Comparison of ENCODE assay signal across 8 cellular contexts in genomic region chr10:99429521-99430095, GRCh38. TPM values are rescaled to one million over a fixed set of nuclear protein-coding genes. Genes with fewer than 3 reads are reported as not detected.
A peak's percentile ranks its signal among the peaks of the same experiment; 100 is the strongest.
DNase-seq lines count a peak whose midpoint lies in the region; ATAC-seq, FAIRE-seq and TF ChIP-seq lines count a peak whose summit lies in the region.

No MANE protein-coding gene starts in this region.

- no peaks in the 10 kb centered on the region; the same call in 1 of the 2 replicates for H3K36me3 ChIP-seq in HUES64 (ENCODE audit: insufficient read depth, low read length)
- peaks cover 8 to 17% of the 10 kb centered on the region in 2 donors for H3K36me3 ChIP-seq in muscle layer of duodenum (ENCODE audit: control insufficient read depth in 1 of 2, insufficient read depth in 2 of 2, low read length in 2 of 2)

- peak overlapping the region; percentile 82 for H3K9ac ChIP-seq in HUES64 (ENCODE audit: low read depth, low read length)

- FAIRE-seq in HTR-8/SVneo (lab: Jason Lieb, UNC): no peak

- no peak for TF ChIP-seq CTCF in AG04450 (IDR thresholded peaks at IDR 0.05; ENCODE audit: low read depth, low read length)
- TF ChIP-seq CTCF in cardiac fibroblast (IDR thresholded peaks at IDR 0.05; ENCODE audit: low read depth, low read length): no peak

- H3K4me1 ChIP-seq in HUES64 (ENCODE audit: insufficient read depth, low read length): peaks cover 8% of the 10 kb centered on the region; the same call in 1 of the 2 replicates
- H3K4me1 ChIP-seq in muscle layer of duodenum (ENCODE audit: control insufficient read depth in 1 of 2, insufficient read depth in 2 of 2, low read length in 2 of 2): peaks cover 0 to 45% of the 10 kb centered on the region in 2 donors

- no peaks in the 10 kb centered on the region for H3K27me3 ChIP-seq in AG04450 (ENCODE audit: control insufficient read depth, insufficient read depth, low read length)
- no peaks in the 10 kb centered on the region for H3K27me3 ChIP-seq in HUES64 (ENCODE audit: insufficient read depth, low read length)
- no peaks in the 10 kb centered on the region for H3K27me3 ChIP-seq in muscle layer of duodenum (ENCODE audit: low read depth, low read length)

- H3K9me3 ChIP-seq in AG04450 (ENCODE audit: control insufficient read depth, insufficient read depth, low read length) (no peaks in the 10 kb centered on the region; the same call in 1 of the 2 replicates), HUES64 (ENCODE audit: insufficient read depth, low read depth, low read length) (no peaks in the 10 kb centered on the region), muscle layer of duodenum (ENCODE audit: control insufficient read depth in 1 of 2, low read length in 2 of 2) (no peaks in the 10 kb centered on the region)

- H3K4me3 ChIP-seq in AG04450 (ENCODE audit: low read depth, low read length) (peak overlapping the region; percentile 100), HUES64 (ENCODE audit: low read length) (peak overlapping the region; percentile 85), cardiac fibroblast (replicated peaks in 1 of 2; ENCODE audit: low read depth in 2 of 2, low read length in 2 of 2) (peak overlapping the region; percentile 99 to 100), muscle layer of duodenum (ENCODE audit: low read depth in 1 of 2, low read length in 2 of 2) (peak overlapping the region; percentile 93 to 95)

- POLR2A ChIA-PET in AG04450 (lab: Yijun Ruan, JAX): interaction anchor here (1.2 kb wide), 1 partner anchor 183 kb away, joined by 4 read pairs; no protein-coding TSS in a partner anchor

- WGBS in HUES64: 27% methylated on average over 6 of the region's 6 CpGs

- ATAC-seq in HG03342 (IDR thresholded peaks at IDR 0.05; ENCODE audit: unreplicated experiment): no peak

- CTCF ChIA-PET in AG04450 (lab: Charles Lee): interaction anchor here (0.9 to 13.7 kb wide), 3 partner anchors 37 to 281 kb away, joined by 3 to 413 read pairs (median 9); partner anchors contain the start of gene SLC25A28

- DNase-seq in AG04450 (ENCODE audit: low read depth, low spot score) (no peak), cardiac fibroblast (ENCODE audit: low read depth in 2 of 2) (no peak), retina (no peak), HTR-8/SVneo (ENCODE audit: insufficient read length, low spot score) (no peak), T1000 (lab: John Stamatoyannopoulos, UW) (no peak)

- H3K27ac ChIP-seq in AG04450 (ENCODE audit: low read depth, low read length) (no peak overlapping the region), HUES64 (ENCODE audit: low read depth, low read length) (no peak overlapping the region), muscle layer of duodenum (ENCODE audit: low read length) (peak overlapping the region; percentile 77)

RNA-seq across cellular contexts. Expression of gene GOT1, which starts 0.8 kb away (rescaled TPM):
- polyA plus RNA-seq in AG04450 (2011; rRNA removed): 34.5 and 41.5 TPM in 2 replicates
- polyA minus RNA-seq in AG04450 (2011; rRNA and poly(A)+ RNA removed): 25.3 and 28.9 TPM in 2 replicates
- 33.3 TPM for polyA plus RNA-seq in HUES64 (2013, experiment 1 of 2)
- polyA plus RNA-seq in HUES64 (2013, experiment 2 of 2): 37.7 TPM
